Comparison of ENCODE assay signal across 26 cellular contexts in genomic region chr22:23397618-23398567, GRCh38.
"Had no signal": no experiment of that assay in that cellular context is flagged by ENCODE, and none has a peak within 500 bp of the region (broad histone marks: within the 10 kb centered on the region; RNA-seq: fewer than 3 reads in every experiment).

No MANE protein-coding gene starts in this region.

- H3K27ac ChIP-seq: ascending aorta, brain microvascular endothelial cell, hepatocyte, left lung, spleen, thoracic aorta, upper lobe of left lung had no signal

- H3K27me3 ChIP-seq: brain microvascular endothelial cell, hepatocyte, upper lobe of left lung had no signal

- H2AFZ ChIP-seq: hepatocyte had no signal

- H3K4me1 ChIP-seq: ascending aorta had no signal

- H3K4me1 Mint-ChIP-seq: activated B cell treated with CpG ODN at 0.5 μM for 24 hours; activated CD4-positive, alpha-beta T cell treated with anti-CD3 and anti-CD28 coated beads for 36 hours; immature natural killer cell had no signal

- H3K9me3 Mint-ChIP-seq: activated B cell treated with CpG ODN at 0.5 μM for 24 hours; activated naive CD4-positive, alpha-beta T cell treated with anti-CD3 and anti-CD28 coated beads, Interleukin-2, amount 50 U/mL, for 72 hours; activated T-helper 1 cell treated with anti-CD3 and anti-CD28 coated beads, Interleukin-12 subunit alpha, Interleukin-12 subunit beta, Interleukin-2, Interleukin-4 antibody, amounts not matched to agents 30 ng/mL and 10 ng/mL and 1 ng/mL, durations not matched to agents 14 hours and 24 hours and 36 hours; effector memory CD8-positive, alpha-beta T cell; immature natural killer cell; natural killer cell treated with Interleukin-12 subunit alpha and Interleukin-12 subunit beta and Interleukin-15 and Interleukin-18, amount 100 ng/mL, for 72 hours had no signal

- ATAC-seq: activated CD4-positive, alpha-beta T cell treated with anti-CD3 and anti-CD28 coated beads for 36 hours; activated naive CD4-positive, alpha-beta T cell treated with anti-CD3 and anti-CD28 coated beads, Interleukin-2, amount 50 U/mL, for 72 hours; effector memory CD8-positive, alpha-beta T cell; esophagus mucosa; left lung; natural killer cell treated with Interleukin-12 subunit alpha and Interleukin-12 subunit beta and Interleukin-15 and Interleukin-18, amount 100 ng/mL, for 72 hours had no signal

- H3K4me3 Mint-ChIP-seq: activated B cell treated with CpG ODN at 0.5 μM for 24 hours; activated CD4-positive, alpha-beta T cell treated with anti-CD3 and anti-CD28 coated beads for 36 hours; activated T-helper 1 cell treated with anti-CD3 and anti-CD28 coated beads, Interleukin-12 subunit alpha, Interleukin-12 subunit beta, Interleukin-2, Interleukin-4 antibody, amounts not matched to agents 30 ng/mL and 10 ng/mL and 1 ng/mL, durations not matched to agents 14 hours and 24 hours and 36 hours; effector memory CD8-positive, alpha-beta T cell; immature natural killer cell; natural killer cell treated with Interleukin-12 subunit alpha and Interleukin-12 subunit beta and Interleukin-15 and Interleukin-18, amount 100 ng/mL, for 72 hours had no signal

- H3K36me3 ChIP-seq: ascending aorta, brain microvascular endothelial cell, left lung, spleen, thoracic aorta, upper lobe of left lung had no signal

- DNase-seq: activated B cell treated with CpG ODN at 0.5 μM for 24 hours; activated CD4-positive, alpha-beta T cell treated with anti-CD3 and anti-CD28 coated beads for 36 hours; activated CD4-positive, alpha-beta T cell treated with anti-CD3 and anti-CD28 coated beads, Interleukin-2, amount 50 U/mL, for 4 hours; brain microvascular endothelial cell; central memory CD4-positive, alpha-beta T cell; effector memory CD8-positive, alpha-beta T cell; foreskin melanocyte; mammary epithelial cell; occipital lobe; retina; stimulated activated CD4-positive, alpha-beta T cell treated with anti-CD3 and anti-CD28 coated beads, Interleukin-4, amount 100 ng/mL, for 1 hour; stimulated activated naive CD4-positive, alpha-beta T cell; T-helper 9 cell had no signal

- H3K27me3 Mint-ChIP-seq: activated B cell treated with CpG ODN at 0.5 μM for 24 hours; activated CD4-positive, alpha-beta T cell treated with anti-CD3 and anti-CD28 coated beads for 36 hours; natural killer cell treated with Interleukin-12 subunit alpha and Interleukin-12 subunit beta and Interleukin-15 and Interleukin-18, amount 100 ng/mL, for 72 hours had no signal

- H3K36me3 Mint-ChIP-seq: activated naive CD4-positive, alpha-beta T cell treated with anti-CD3 and anti-CD28 coated beads, Interleukin-2, amount 50 U/mL, for 72 hours; immature natural killer cell; natural killer cell treated with Interleukin-12 subunit alpha and Interleukin-12 subunit beta and Interleukin-15 and Interleukin-18, amount 100 ng/mL, for 72 hours had no signal

- H3K9me3 ChIP-seq: ascending aorta, left lung, spleen, thoracic aorta, upper lobe of left lung had no signal

- H3K4me3 ChIP-seq: ascending aorta, hepatocyte, left lung, spleen, thoracic aorta, upper lobe of left lung had no signal

- H3K27ac Mint-ChIP-seq: activated B cell treated with CpG ODN at 0.5 μM for 24 hours; activated CD4-positive, alpha-beta T cell treated with anti-CD3 and anti-CD28 coated beads for 36 hours; activated naive CD4-positive, alpha-beta T cell treated with anti-CD3 and anti-CD28 coated beads, Interleukin-2, amount 50 U/mL, for 72 hours; activated T-helper 1 cell treated with anti-CD3 and anti-CD28 coated beads, Interleukin-12 subunit alpha, Interleukin-12 subunit beta, Interleukin-2, Interleukin-4 antibody, amounts not matched to agents 30 ng/mL and 10 ng/mL and 1 ng/mL, durations not matched to agents 14 hours and 24 hours and 36 hours; effector memory CD8-positive, alpha-beta T cell; immature natural killer cell; natural killer cell treated with Interleukin-12 subunit alpha and Interleukin-12 subunit beta and Interleukin-15 and Interleukin-18, amount 100 ng/mL, for 72 hours had no signal

- H3K4me2 ChIP-seq: hepatocyte had no signal

- FAIRE-seq: colon, endothelial cell of umbilical vein had no signal
